ENCODE assay signal across 1 cellular context in the genomic region with DNA sequence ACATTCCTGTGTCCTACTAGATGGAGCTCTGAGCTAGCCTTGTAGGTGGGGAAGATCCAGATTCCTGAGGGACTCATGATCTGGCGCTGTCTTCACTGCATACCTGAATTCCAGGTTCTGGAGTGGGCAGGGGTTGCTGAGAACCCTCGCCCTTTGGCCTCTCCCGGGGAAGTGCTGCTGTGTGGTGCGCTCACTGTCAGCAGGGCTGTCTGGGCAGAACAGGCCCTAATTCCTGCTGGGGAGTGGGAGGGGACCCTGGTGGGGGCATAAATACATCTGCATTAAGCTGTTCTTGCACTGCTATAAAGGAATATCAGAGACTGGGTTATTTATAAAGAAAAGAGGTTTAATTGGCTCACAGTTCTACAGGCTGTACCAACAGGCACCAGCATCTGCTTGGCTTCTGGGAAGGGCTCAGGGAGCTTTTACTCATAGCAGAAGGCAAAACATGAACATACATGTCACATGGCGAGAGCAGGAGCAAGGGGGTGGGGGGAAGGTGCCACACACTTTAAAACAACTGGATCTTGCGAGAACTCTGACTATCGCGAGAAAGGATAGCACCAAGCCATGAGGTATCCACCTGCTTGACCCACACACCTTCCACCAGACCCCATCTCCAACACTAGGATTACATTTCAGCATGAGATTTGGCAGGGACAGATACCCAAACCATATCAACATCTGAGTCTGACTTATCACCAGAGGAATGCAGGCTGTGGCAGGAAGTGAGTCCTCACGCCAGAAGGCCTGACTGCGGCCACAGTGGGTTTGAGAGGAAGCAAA.
TF ChIP-seq lines count a peak whose summit lies in the region.

No MANE protein-coding gene starts in this region.

TF ChIP-seq in WTC11, 78 proteins besides CTCF, POLR2A, EP300 and RAD21 (continued from another document):
- TF ChIP-seq, protein P1, sequence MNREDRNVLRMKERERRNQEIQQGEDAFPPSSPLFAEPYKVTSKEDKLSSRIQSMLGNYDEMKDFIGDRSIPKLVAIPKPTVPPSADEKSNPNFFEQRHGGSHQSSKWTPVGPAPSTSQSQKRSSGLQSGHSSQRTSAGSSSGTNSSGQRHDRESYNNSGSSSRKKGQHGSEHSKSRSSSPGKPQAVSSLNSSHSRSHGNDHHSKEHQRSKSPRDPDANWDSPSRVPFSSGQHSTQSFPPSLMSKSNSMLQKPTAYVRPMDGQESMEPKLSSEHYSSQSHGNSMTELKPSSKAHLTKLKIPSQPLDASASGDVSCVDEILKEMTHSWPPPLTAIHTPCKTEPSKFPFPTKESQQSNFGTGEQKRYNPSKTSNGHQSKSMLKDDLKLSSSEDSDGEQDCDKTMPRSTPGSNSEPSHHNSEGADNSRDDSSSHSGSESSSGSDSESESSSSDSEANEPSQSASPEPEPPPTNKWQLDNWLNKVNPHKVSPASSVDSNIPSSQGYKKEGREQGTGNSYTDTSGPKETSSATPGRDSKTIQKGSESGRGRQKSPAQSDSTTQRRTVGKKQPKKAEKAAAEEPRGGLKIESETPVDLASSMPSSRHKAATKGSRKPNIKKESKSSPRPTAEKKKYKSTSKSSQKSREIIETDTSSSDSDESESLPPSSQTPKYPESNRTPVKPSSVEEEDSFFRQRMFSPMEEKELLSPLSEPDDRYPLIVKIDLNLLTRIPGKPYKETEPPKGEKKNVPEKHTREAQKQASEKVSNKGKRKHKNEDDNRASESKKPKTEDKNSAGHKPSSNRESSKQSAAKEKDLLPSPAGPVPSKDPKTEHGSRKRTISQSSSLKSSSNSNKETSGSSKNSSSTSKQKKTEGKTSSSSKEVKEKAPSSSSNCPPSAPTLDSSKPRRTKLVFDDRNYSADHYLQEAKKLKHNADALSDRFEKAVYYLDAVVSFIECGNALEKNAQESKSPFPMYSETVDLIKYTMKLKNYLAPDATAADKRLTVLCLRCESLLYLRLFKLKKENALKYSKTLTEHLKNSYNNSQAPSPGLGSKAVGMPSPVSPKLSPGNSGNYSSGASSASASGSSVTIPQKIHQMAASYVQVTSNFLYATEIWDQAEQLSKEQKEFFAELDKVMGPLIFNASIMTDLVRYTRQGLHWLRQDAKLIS (CRISPR knock-in tag; IDR thresholded peaks at IDR 0.05; ENCODE audit: borderline replicate concordance): no peak
- TF ChIP-seq, protein P2, sequence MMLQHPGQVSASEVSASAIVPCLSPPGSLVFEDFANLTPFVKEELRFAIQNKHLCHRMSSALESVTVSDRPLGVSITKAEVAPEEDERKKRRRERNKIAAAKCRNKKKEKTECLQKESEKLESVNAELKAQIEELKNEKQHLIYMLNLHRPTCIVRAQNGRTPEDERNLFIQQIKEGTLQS (CRISPR knock-in tag; conservative IDR thresholded peaks at IDR 0.05): no peak
- no peak for TF ChIP-seq GTF2I (CRISPR knock-in tag; conservative IDR thresholded peaks at IDR 0.05)
